Comparison of ENCODE assay signal across 23 cellular contexts in genomic region chr15:43143203-43143941, GRCh38. TPM values are rescaled to one million over a fixed set of nuclear protein-coding genes. Genes with fewer than 3 reads are reported as not detected.
A peak's percentile ranks its signal among the peaks of the same experiment; 100 is the strongest.
DNase-seq lines count a peak whose midpoint lies in the region; ATAC-seq and TF ChIP-seq lines count a peak whose summit lies in the region.
"Had no signal": no experiment of that assay in that cellular context is flagged by ENCODE, and none has a peak within 500 bp of the region (broad histone marks: within the 10 kb centered on the region; RNA-seq: fewer than 3 reads in every experiment).

No MANE protein-coding gene starts in this region.

- no peak overlapping the region for H3K4me3 Mint-ChIP-seq in activated CD8-positive, alpha-beta memory T cell treated with anti-CD3 and anti-CD28 coated beads, Interleukin-2, amount 10 ng/mL, durations not matched to agents 7 days and 5 days
- no peak overlapping the region for H3K4me3 Mint-ChIP-seq in stimulated activated memory B cell treated with anti-CD40 and anti-IgM and Interleukin-4, amounts not matched to agents 10 μg/mL and 1 μg/mL and 100 μg/mL, for 72 hours
- H3K4me3 Mint-ChIP-seq: activated naive CD8-positive, alpha-beta T cell treated with anti-CD3 and anti-CD28 coated beads for 36 hours; nephron progenitor cell; T-cell had no signal

- H3K9me1 ChIP-seq in IMR-90 (ENCODE audit: insufficient read depth, low read length): no peaks in the 10 kb centered on the region

- no peak overlapping the region for H3K4ac ChIP-seq in IMR-90 (ENCODE audit: low read depth, low read length)

- H4K8ac ChIP-seq in IMR-90 (ENCODE audit: low read depth in 2 of 2, low read length in 2 of 2): no peak overlapping the region

- no peak overlapping the region for H3K14ac ChIP-seq in IMR-90 (replicated peaks; ENCODE audit: low read depth, low read length)

- no peak overlapping the region for H2BK5ac ChIP-seq in IMR-90 (ENCODE audit: low read depth, low read length, poor library complexity, severe bottlenecking)

- no peak overlapping the region for H2BK20ac ChIP-seq in IMR-90 (ENCODE audit: low read depth, low read length)

- TF ChIP-seq POLR2A in IMR-90 (IDR thresholded peaks at IDR 0.05; ENCODE audit: low read depth, low read length): no peak

- dilution Hi-C loops in IMR-90 (cut with HindIII; ENCODE audit: low sequenced_read_pairs, unreplicated experiment): no loop called here

- H3K4me1 Mint-ChIP-seq in activated CD8-positive, alpha-beta memory T cell treated with anti-CD3 and anti-CD28 coated beads, Interleukin-2, amount 10 ng/mL, durations not matched to agents 7 days and 5 days: peaks cover 25% of the 10 kb centered on the region
- H3K4me1 Mint-ChIP-seq in stimulated activated memory B cell treated with anti-CD40 and anti-IgM and Interleukin-4, amounts not matched to agents 10 μg/mL and 1 μg/mL and 100 μg/mL, for 72 hours: peaks cover 15% of the 10 kb centered on the region
- H3K4me1 Mint-ChIP-seq: nephron progenitor cell had no signal

- peak overlapping the region; percentile 58 for H3K27ac Mint-ChIP-seq in activated CD8-positive, alpha-beta memory T cell treated with anti-CD3 and anti-CD28 coated beads, Interleukin-2, amount 10 ng/mL, durations not matched to agents 7 days and 5 days
- H3K27ac Mint-ChIP-seq in stimulated activated memory B cell treated with anti-CD40 and anti-IgM and Interleukin-4, amounts not matched to agents 10 μg/mL and 1 μg/mL and 100 μg/mL, for 72 hours: peak overlapping the region; percentile 46
- H3K27ac Mint-ChIP-seq: activated naive CD8-positive, alpha-beta T cell treated with anti-CD3 and anti-CD28 coated beads for 36 hours; nephron progenitor cell had no signal

- H3K4me1 ChIP-seq in IMR-90 (ENCODE audit: control insufficient read depth, insufficient read depth, low read length) (no peaks in the 10 kb centered on the region), MM.1S (ENCODE audit: low read length) (peaks cover 13% of the 10 kb centered on the region)
- H3K4me1 ChIP-seq: prostate gland had no signal

- peaks cover 0 to 2% of the 10 kb centered on the region in 2 experiments; a peak in 1 of 4 replicates for H3K79me1 ChIP-seq in IMR-90 (ENCODE audit: low read depth in 1 of 2, low read length in 2 of 2)

- POLR2A ChIA-PET in IMR-90 (lab: Charles Lee; ENCODE audit: unreplicated experiment): no interaction called here

- in situ Hi-C loops in IMR-90 (cut with MboI; ENCODE audit: low sequenced_read_pairs): no loop called here

- H3K9ac ChIP-seq in IMR-90 (ENCODE audit: low read depth, low read length) (no peak overlapping the region), MM.1S (ENCODE audit: low read length) (no peak overlapping the region)

- H3K27ac ChIP-seq in IMR-90 (ENCODE audit: insufficient read depth, low read length) (no peak overlapping the region), MM.1S (ENCODE audit: low read length) (no peak overlapping the region)
- H3K27ac ChIP-seq: brain microvascular endothelial cell, prostate gland had no signal

- H3K23ac ChIP-seq in IMR-90 (ENCODE audit: low read depth, low read length): no peak overlapping the region

- H3K27me3 Mint-ChIP-seq in activated CD8-positive, alpha-beta memory T cell treated with anti-CD3 and anti-CD28 coated beads, Interleukin-2, amount 10 ng/mL, durations not matched to agents 7 days and 5 days: no peaks in the 10 kb centered on the region
- no peaks in the 10 kb centered on the region for H3K27me3 Mint-ChIP-seq in stimulated activated memory B cell treated with anti-CD40 and anti-IgM and Interleukin-4, amounts not matched to agents 10 μg/mL and 1 μg/mL and 100 μg/mL, for 72 hours
- H3K27me3 Mint-ChIP-seq: activated naive CD8-positive, alpha-beta T cell treated with anti-CD3 and anti-CD28 coated beads for 36 hours; T-cell had no signal

- H3K36me3 ChIP-seq in IMR-90 (ENCODE audit: control insufficient read depth, insufficient read depth, low read length): peaks cover 14% of the 10 kb centered on the region
- peaks cover 2% of the 10 kb centered on the region; the same call in 1 of the 2 replicates for H3K36me3 ChIP-seq in MM.1S (replicated peaks; ENCODE audit: insufficient read depth, low read length)
- H3K36me3 ChIP-seq: brain microvascular endothelial cell, prostate gland had no signal

- H3K27me3 ChIP-seq in IMR-90 (ENCODE audit: control insufficient read depth, insufficient read depth, low read length) (no peaks in the 10 kb centered on the region), MM.1S (replicated peaks; ENCODE audit: insufficient read depth, low read length) (no peaks in the 10 kb centered on the region)
- H3K27me3 ChIP-seq: brain microvascular endothelial cell, heart left ventricle had no signal

- intact Hi-C loops in IMR-90 (cut with micrococcal nuclease): no loop called here

- H3K9me3 ChIP-seq in IMR-90 (ENCODE audit: control insufficient read depth, insufficient read depth, low read length) (peaks cover 2% of the 10 kb centered on the region; the same call in 1 of the 2 replicates), MM.1S (replicated peaks; ENCODE audit: insufficient read depth, low read length) (no peaks in the 10 kb centered on the region)
- H3K9me3 ChIP-seq: prostate gland had no signal

- H4K91ac ChIP-seq in IMR-90 (ENCODE audit: insufficient read depth, low read depth, low read length): no peak overlapping the region

- no peak overlapping the region for H2BK15ac ChIP-seq in IMR-90 (ENCODE audit: low read depth, low read length)

- no peak overlapping the region for H3K18ac ChIP-seq in IMR-90 (ENCODE audit: low read depth, low read length)

- H3K9me2 ChIP-seq in MM.1S (replicated peaks; ENCODE audit: insufficient read depth, low read length): no peaks in the 10 kb centered on the region

- H2BK120ac ChIP-seq in IMR-90 (ENCODE audit: low read depth, low read length): no peak overlapping the region

- DNase-seq in activated CD8-positive, alpha-beta memory T cell treated with anti-CD3 and anti-CD28 coated beads, Interleukin-2, amount 10 ng/mL, durations not matched to agents 7 days and 5 days: no peak
- no peak for DNase-seq in activated CD8-positive, alpha-beta memory T cell treated with anti-CD3 and anti-CD28 coated beads for 24 hours
- peak; percentile 16 for DNase-seq in IMR-90
- peak; percentile 45 for DNase-seq in amniotic epithelial cell (ENCODE audit: low read depth)
- DNase-seq in MM.1S: no peak
- no peak for DNase-seq in RKO (ENCODE audit: low spot score)
- DNase-seq: ACHN; activated CD4-positive, CD25-positive, alpha-beta regulatory T cell treated with anti-CD3 and anti-CD28 coated beads, Interleukin-2, amount 50 U/mL, for 72 hours; activated CD8-positive, alpha-beta memory T cell treated with anti-CD3 and anti-CD28 coated beads, Interleukin-2, amount 50 U/mL, for 48 hours; activated naive CD8-positive, alpha-beta T cell treated with anti-CD3 and anti-CD28 coated beads for 36 hours; brain microvascular endothelial cell; COR-L47; erythroblast; heart left ventricle; mammary epithelial cell; NCI-H1417; NCI-H2171; NCI-H82; nephron progenitor cell; T-cell had no signal

- no peak overlapping the region for H4K5ac ChIP-seq in IMR-90 (ENCODE audit: low read depth, low read length)

- H3K4me2 ChIP-seq in IMR-90 (ENCODE audit: low read depth, low read length) (no peak overlapping the region), MM.1S (ENCODE audit: low read depth, low read length) (no peak overlapping the region)

- H2AFZ ChIP-seq in IMR-90 (replicated peaks; ENCODE audit: low read length, poor library complexity) (no peak overlapping the region), MM.1S (ENCODE audit: low read length) (no peak overlapping the region)

- H3K79me2 ChIP-seq in MM.1S (ENCODE audit: low read length): peaks cover 11% of the 10 kb centered on the region; the same call in 1 of the 2 replicates

- H3K56ac ChIP-seq in IMR-90 (ENCODE audit: extremely low read depth, insufficient read depth, low read length): no peak overlapping the region

- H2AK9ac ChIP-seq in IMR-90 (replicated peaks; ENCODE audit: low read depth, low read length, poor library complexity): no peak overlapping the region

- no CpG with 5 or more reads among the region's 4 CpGs for WGBS in IMR-90 (ENCODE audit: extremely low coverage in 2 of 2, insufficient read length in 1 of 2), 2 experiments

- no peaks in the 10 kb centered on the region for H3K9me3 Mint-ChIP-seq in activated CD8-positive, alpha-beta memory T cell treated with anti-CD3 and anti-CD28 coated beads, Interleukin-2, amount 10 ng/mL, durations not matched to agents 7 days and 5 days (ENCODE audit: low read depth)
- H3K9me3 Mint-ChIP-seq in stimulated activated memory B cell treated with anti-CD40 and anti-IgM and Interleukin-4, amounts not matched to agents 10 μg/mL and 1 μg/mL and 100 μg/mL, for 72 hours: no peaks in the 10 kb centered on the region
- H3K9me3 Mint-ChIP-seq: activated naive CD8-positive, alpha-beta T cell treated with anti-CD3 and anti-CD28 coated beads for 36 hours; T-cell had no signal

- no TSS peak for BruUV-seq in IMR-90 (replicated peaks; lab: Mats Ljungman, UMichigan)

- H3F3A ChIP-seq in MM.1S (ENCODE audit: insufficient read depth, low read length): 0 out of 2 replicates have a peak, but pooled peaks cover 4% of the 10 kb centered on the region

- H3K36me3 Mint-ChIP-seq in activated CD8-positive, alpha-beta memory T cell treated with anti-CD3 and anti-CD28 coated beads, Interleukin-2, amount 10 ng/mL, durations not matched to agents 7 days and 5 days: peaks cover 63% of the 10 kb centered on the region
- H3K36me3 Mint-ChIP-seq in stimulated activated memory B cell treated with anti-CD40 and anti-IgM and Interleukin-4, amounts not matched to agents 10 μg/mL and 1 μg/mL and 100 μg/mL, for 72 hours: peaks cover 63% of the 10 kb centered on the region

- TF ChIP-seq CTCF in IMR-90 (conservative IDR thresholded peaks at IDR 0.05; ENCODE audit: low read depth, low read length) (no peak), MM.1S (IDR thresholded peaks at IDR 0.05; ENCODE audit: low read length) (no peak; the same call in 1 of the 2 replicates)

- H3K4me3 ChIP-seq in IMR-90 (ENCODE audit: insufficient read depth, low read depth, low read length) (no peak overlapping the region), MM.1S (ENCODE audit: low read length) (no peak overlapping the region)
- H3K4me3 ChIP-seq: heart left ventricle, prostate gland had no signal

- CTCF ChIA-PET in activated CD8-positive, alpha-beta memory T cell treated with anti-CD3 and anti-CD28 coated beads, Interleukin-2, amount 10 ng/mL, durations not matched to agents 7 days and 5 days (lab: Charles Lee): interaction anchor here (1.1 kb wide), 1 partner anchor 52 kb away, joined by 3 read pairs; no protein-coding TSS in a partner anchor
- CTCF ChIA-PET in IMR-90 (lab: Yijun Ruan, JAX): no interaction called here

- no peak for TF ChIP-seq RAD21 in IMR-90 (IDR thresholded peaks at IDR 0.05; ENCODE audit: low read length)

- peak; percentile 45 for ATAC-seq in activated CD8-positive, alpha-beta memory T cell treated with anti-CD3 and anti-CD28 coated beads, Interleukin-2, amount 10 ng/mL, durations not matched to agents 7 days and 5 days
- no peak for ATAC-seq in IMR-90 (ENCODE audit: low read depth)
- ATAC-seq in stimulated activated memory B cell treated with anti-CD40 and anti-IgM and Interleukin-4, amounts not matched to agents 10 μg/mL and 1 μg/mL and 100 μg/mL, for 72 hours: no peak
- no peak for ATAC-seq in HG03439 (IDR thresholded peaks at IDR 0.05; ENCODE audit: unreplicated experiment)
- ATAC-seq: heart left ventricle, T-cell had no signal

- no peak overlapping the region for H2AK5ac ChIP-seq in IMR-90 (ENCODE audit: low read depth, low read length)

- H4K20me1 ChIP-seq in IMR-90 (ENCODE audit: insufficient read depth, low read length) (no peaks in the 10 kb centered on the region), MM.1S (ENCODE audit: insufficient read depth, low read length) (no peaks in the 10 kb centered on the region)

RNA-seq across cellular contexts. Expression of gene TMEM62, which starts 10.0 kb away (rescaled TPM):
- total RNA-seq in activated CD8-positive, alpha-beta memory T cell treated with anti-CD3 and anti-CD28 coated beads, Interleukin-2, amount 10 ng/mL, durations not matched to agents 7 days and 5 days: 10 to 100 TPM; 21.2 to 34.7 TPM
- 5.6 and 8.6 TPM in 2 replicates for total RNA-seq in IMR-90 (2012; rRNA removed)
- polyA plus RNA-seq in IMR-90 (2012; rRNA removed): 3.1 and 3.7 TPM in 2 replicates
- 1.6 and 2.4 TPM in 2 replicates for polyA plus RNA-seq in IMR-90 (2012; cell fraction: cytosol; rRNA removed)
- polyA plus RNA-seq in IMR-90 (2012; cell fraction: nucleus; rRNA removed; ENCODE audit: low replicate concordance): 5.0 and 15.5 TPM in 2 replicates

RNA-seq across cellular contexts. Expression of gene UBR1, which starts 37.5 kb away (rescaled TPM):
- total RNA-seq in activated CD8-positive, alpha-beta memory T cell treated with anti-CD3 and anti-CD28 coated beads, Interleukin-2, amount 10 ng/mL, durations not matched to agents 7 days and 5 days: 10 to 100 TPM; 34.9 to 42.1 TPM
- total RNA-seq in IMR-90 (2012; rRNA removed): 30.1 and 48.9 TPM in 2 replicates
- polyA plus RNA-seq in IMR-90 (2012; rRNA removed): 5.0 and 6.5 TPM in 2 replicates
- 1.0 and 1.1 TPM in 2 replicates for polyA plus RNA-seq in IMR-90 (2012; cell fraction: cytosol; rRNA removed)
- polyA plus RNA-seq in IMR-90 (2012; cell fraction: nucleus; rRNA removed; ENCODE audit: low replicate concordance): 1.8 and 9.8 TPM in 2 replicates

RNA-seq across cellular contexts. Expression of gene CCNDBP1, which starts 41.8 kb away (rescaled TPM):
- total RNA-seq in activated CD8-positive, alpha-beta memory T cell treated with anti-CD3 and anti-CD28 coated beads, Interleukin-2, amount 10 ng/mL, durations not matched to agents 7 days and 5 days: 10 to 100 TPM; 60.5 to 78.4 TPM
- total RNA-seq in IMR-90 (2012; rRNA removed): 33.9 and 40.3 TPM in 2 replicates
- 33.4 and 34.9 TPM in 2 replicates for polyA plus RNA-seq in IMR-90 (2012; rRNA removed)
- polyA plus RNA-seq in IMR-90 (2012; cell fraction: cytosol; rRNA removed): 15.8 and 18.6 TPM in 2 replicates
- polyA plus RNA-seq in IMR-90 (2012; cell fraction: nucleus; rRNA removed; ENCODE audit: low replicate concordance): 16.6 and 32.5 TPM in 2 replicates

Comparison
In these comparisons a context has a peak if more than half of its experiments do, and no peak if none do; other contexts are left out.
1. DNase-seq: peak in IMR-90 (single experiment) and amniotic epithelial cell (single experiment); none in activated CD8-positive, alpha-beta memory T cell treated with anti-CD3 and anti-CD28 coated beads, Interleukin-2, amount 10 ng/mL, durations not matched to agents 7 days and 5 days (single experiment), activated CD8-positive, alpha-beta memory T cell treated with anti-CD3 and anti-CD28 coated beads for 24 hours (single experiment), MM.1S (single experiment) and RKO (single experiment).